1 cellular context compared by ENCODE assay signal in genomic region chr2:33104726-33105125, GRCh38.
TF ChIP-seq lines count a peak whose summit lies in the region.

No MANE protein-coding gene starts in this region.

TF ChIP-seq in HepG2, 621 proteins besides CTCF, POLR2A, EP300 and RAD21:
- TF ChIP-seq ZBTB49 (CRISPR knock-in tag; IDR thresholded peaks at IDR 0.05; ENCODE audit: borderline replicate concordance) (no peak), NKX3-1 (CRISPR knock-in tag; IDR thresholded peaks at IDR 0.05) (no peak), RBFOX2 (IDR thresholded peaks at IDR 0.05; ENCODE audit: low read depth, low read length) (no peak), ASH2L (IDR thresholded peaks at IDR 0.05; ENCODE audit: insufficient read length, low read depth, low read length) (no peak), ATF5 (CRISPR knock-in tag; IDR thresholded peaks at IDR 0.05; ENCODE audit: low read depth) (no peak), ZNF792 (CRISPR knock-in tag; IDR thresholded peaks at IDR 0.05) (no peak), SNAPC5 (CRISPR knock-in tag; IDR thresholded peaks at IDR 0.05; ENCODE audit: borderline replicate concordance) (no peak), DNMT1 (CRISPR knock-in tag; IDR thresholded peaks at IDR 0.05) (no peak), KDM6A (CRISPR knock-in tag; IDR thresholded peaks at IDR 0.05; ENCODE audit: low read depth) (no peak), NCOA5 (CRISPR knock-in tag; IDR thresholded peaks at IDR 0.05) (no peak), ZC3H13 (CRISPR knock-in tag; IDR thresholded peaks at IDR 0.05) (no peak), ELF3 (CRISPR knock-in tag; IDR thresholded peaks at IDR 0.05) (no peak), MATR3 (CRISPR knock-in tag; IDR thresholded peaks at IDR 0.05) (no peak), SOX6 (IDR thresholded peaks at IDR 0.05) (no peak), SOX6 (CRISPR knock-in tag; IDR thresholded peaks at IDR 0.05) (no peak), ZNF557 (CRISPR knock-in tag; IDR thresholded peaks at IDR 0.05) (no peak)
- TF ChIP-seq, protein P1, sequence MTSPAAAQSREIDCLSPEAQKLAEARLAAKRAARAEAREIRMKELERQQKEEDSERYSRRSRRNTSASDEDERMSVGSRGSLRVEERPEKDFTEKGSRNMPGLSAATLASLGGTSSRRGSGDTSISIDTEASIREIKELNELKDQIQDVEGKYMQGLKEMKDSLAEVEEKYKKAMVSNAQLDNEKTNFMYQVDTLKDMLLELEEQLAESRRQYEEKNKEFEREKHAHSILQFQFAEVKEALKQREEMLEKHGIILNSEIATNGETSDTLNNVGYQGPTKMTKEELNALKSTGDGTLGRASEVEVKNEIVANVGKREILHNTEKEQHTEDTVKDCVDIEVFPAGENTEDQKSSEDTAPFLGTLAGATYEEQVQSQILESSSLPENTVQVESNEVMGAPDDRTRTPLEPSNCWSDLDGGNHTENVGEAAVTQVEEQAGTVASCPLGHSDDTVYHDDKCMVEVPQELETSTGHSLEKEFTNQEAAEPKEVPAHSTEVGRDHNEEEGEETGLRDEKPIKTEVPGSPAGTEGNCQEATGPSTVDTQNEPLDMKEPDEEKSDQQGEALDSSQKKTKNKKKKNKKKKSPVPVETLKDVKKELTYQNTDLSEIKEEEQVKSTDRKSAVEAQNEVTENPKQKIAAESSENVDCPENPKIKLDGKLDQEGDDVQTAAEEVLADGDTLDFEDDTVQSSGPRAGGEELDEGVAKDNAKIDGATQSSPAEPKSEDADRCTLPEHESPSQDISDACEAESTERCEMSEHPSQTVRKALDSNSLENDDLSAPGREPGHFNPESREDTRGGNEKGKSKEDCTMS (CRISPR knock-in tag; conservative IDR thresholded peaks at IDR 0.05), result no peak
- TF ChIP-seq, protein P2, sequence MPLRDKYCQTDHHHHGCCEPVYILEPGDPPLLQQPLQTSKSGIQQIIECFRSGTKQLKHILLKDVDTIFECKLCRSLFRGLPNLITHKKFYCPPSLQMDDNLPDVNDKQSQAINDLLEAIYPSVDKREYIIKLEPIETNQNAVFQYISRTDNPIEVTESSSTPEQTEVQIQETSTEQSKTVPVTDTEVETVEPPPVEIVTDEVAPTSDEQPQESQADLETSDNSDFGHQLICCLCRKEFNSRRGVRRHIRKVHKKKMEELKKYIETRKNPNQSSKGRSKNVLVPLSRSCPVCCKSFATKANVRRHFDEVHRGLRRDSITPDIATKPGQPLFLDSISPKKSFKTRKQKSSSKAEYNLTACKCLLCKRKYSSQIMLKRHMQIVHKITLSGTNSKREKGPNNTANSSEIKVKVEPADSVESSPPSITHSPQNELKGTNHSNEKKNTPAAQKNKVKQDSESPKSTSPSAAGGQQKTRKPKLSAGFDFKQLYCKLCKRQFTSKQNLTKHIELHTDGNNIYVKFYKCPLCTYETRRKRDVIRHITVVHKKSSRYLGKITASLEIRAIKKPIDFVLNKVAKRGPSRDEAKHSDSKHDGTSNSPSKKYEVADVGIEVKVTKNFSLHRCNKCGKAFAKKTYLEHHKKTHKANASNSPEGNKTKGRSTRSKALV (CRISPR knock-in tag; IDR thresholded peaks at IDR 0.05), result no peak
